ENCODE assay signal across 8 cellular contexts in the genomic region with DNA sequence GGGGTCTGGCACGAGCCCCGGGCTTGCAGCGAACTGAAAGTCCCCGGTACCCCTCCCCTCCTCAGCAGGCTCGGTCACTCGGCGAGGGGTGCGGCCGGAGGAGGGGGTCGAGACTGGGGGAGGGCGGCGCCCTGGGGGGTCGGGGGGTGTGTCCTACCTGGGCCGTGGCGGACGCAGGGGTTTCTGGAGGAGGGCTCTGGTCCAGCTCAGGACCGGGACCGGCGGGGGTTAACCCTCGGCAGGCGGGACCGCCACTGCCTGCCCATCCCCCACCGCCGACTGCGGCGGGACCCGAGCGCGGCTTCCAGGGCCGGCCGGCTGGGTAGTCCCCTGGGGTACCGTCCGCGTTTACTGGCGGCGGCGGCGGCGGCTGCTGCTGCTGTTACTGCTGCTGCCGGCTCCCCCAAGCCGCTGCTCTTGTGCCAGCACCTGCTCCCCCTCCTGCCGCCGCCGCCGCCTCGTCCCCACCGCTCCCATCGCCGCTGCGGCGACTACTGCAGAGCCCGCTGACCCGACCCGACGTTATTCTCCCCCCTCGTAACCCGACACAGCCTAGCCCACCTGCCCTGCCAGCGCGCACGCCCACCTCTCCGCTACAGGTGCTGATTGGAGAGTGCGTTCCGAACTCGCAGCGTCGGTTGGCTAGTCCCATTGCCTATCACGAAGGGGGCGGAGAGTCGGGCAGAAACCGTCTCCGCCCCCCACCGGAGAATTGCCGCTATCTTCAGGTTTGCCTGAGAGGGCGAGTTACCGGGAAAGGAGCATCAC. TPM values are rescaled to one million over a fixed set of nuclear protein-coding genes. Genes with fewer than 3 reads are reported as not detected.
DNase-seq lines count a peak whose midpoint lies in the region; ATAC-seq and TF ChIP-seq lines count a peak whose summit lies in the region.

A gene (minus strand): TSS at position 498 of the 768 bp plus-strand sequence. CDS start 42,161 bp downstream, outside the sequence.

- H3K36me3 ChIP-seq in muscle layer of colon (ENCODE audit: insufficient read depth, low read length), result no peaks in the 10 kb centered on the region

- peak within 1 kb of the TSS; percentile 89 to 90 for H3K4me3 ChIP-seq in muscle layer of colon (ENCODE audit: low read depth in 1 of 2, low read length in 2 of 2)

- ATAC-seq in GM21717 (IDR thresholded peaks at IDR 0.05; ENCODE audit: unreplicated experiment) (peak; percentile 82), esophagus mucosa (peak; percentile 99)
- peak; percentile 95 to 97 for ATAC-seq in activated T-cell treated with anti-CD3 and anti-CD28 coated beads, Interleukin-2, amount 50 U/mL, for 4 hours

- H3K9ac ChIP-seq in muscle layer of colon (ENCODE audit: low read length), result peak within 1 kb of the TSS; percentile 87

- in situ Hi-C loops in KBM-7 (cut with MboI; ENCODE audit: low pct_unique_long_range_greater_than_20kb, low sequenced_read_pairs), result loop anchor here (25.0 kb wide), 1 partner anchor 183 kb away; a partner anchor contains a TSS

- peaks cover 34% of the 10 kb centered on the region for H3K4me1 Mint-ChIP-seq in activated T-cell treated with anti-CD3 and anti-CD28 coated beads, Interleukin-2, amount 50 U/mL, for 4 hours (ENCODE audit: low read depth)

- no peaks in the 10 kb centered on the region for H3K9me3 ChIP-seq in muscle layer of colon (ENCODE audit: low read length)

- H3K27ac ChIP-seq in muscle layer of colon (ENCODE audit: low read depth, low read length), result peak within 1 kb of the TSS; percentile 90

- H3K4me3 Mint-ChIP-seq in activated T-cell treated with anti-CD3 and anti-CD28 coated beads, Interleukin-2, amount 50 U/mL, for 4 hours, result peak within 1 kb of the TSS; percentile 94

- no peaks in the 10 kb centered on the region for H3K9me3 Mint-ChIP-seq in activated T-cell treated with anti-CD3 and anti-CD28 coated beads, Interleukin-2, amount 50 U/mL, for 4 hours

- H3K36me3 Mint-ChIP-seq in activated T-cell treated with anti-CD3 and anti-CD28 coated beads, Interleukin-2, amount 50 U/mL, for 4 hours (ENCODE audit: insufficient read depth), result no peaks in the 10 kb centered on the region

- no peaks in the 10 kb centered on the region for H3K27me3 ChIP-seq in muscle layer of colon (ENCODE audit: control insufficient read depth in 1 of 2, insufficient read depth in 2 of 2, low read length in 2 of 2)

- peak; percentile 83 for DNase-seq in DMS153 treated with DMSO at 0.1 percent for 48 hours (lab: John Stamatoyannopoulos, UW; ENCODE audit: unreplicated experiment)
- DNase-seq in KBM-7, result peak; percentile 100
- peak; percentile 97 for DNase-seq in activated T-cell treated with anti-CD3 and anti-CD28 coated beads, Interleukin-2, amount 50 U/mL, for 4 hours
- DNase-seq in stimulated activated CD8-positive, alpha-beta memory T cell treated with anti-CD3 and anti-CD28 coated beads, Interleukin-7, amount 100 ng/mL, for 24 hours (ENCODE audit: low read depth), result peak; percentile 93

- peaks cover 8% of the 10 kb centered on the region for H3K4me1 ChIP-seq in muscle layer of colon (ENCODE audit: insufficient read depth, low read length)

- no peaks in the 10 kb centered on the region for H3K27me3 Mint-ChIP-seq in activated T-cell treated with anti-CD3 and anti-CD28 coated beads, Interleukin-2, amount 50 U/mL, for 4 hours (ENCODE audit: low read depth)

TF ChIP-seq in PFSK-1, 5 proteins besides CTCF, POLR2A, EP300 and RAD21:
- TF ChIP-seq SIN3A (IDR thresholded peaks at IDR 0.05; ENCODE audit: borderline replicate concordance, insufficient read depth, low read length) (no peak), FOXP2 (optimal IDR thresholded peaks at IDR 0.05; ENCODE audit: borderline replicate concordance, extremely low read depth, extremely low read length, insufficient read depth) (peak; percentile 92), TAF1 (IDR thresholded peaks at IDR 0.05; ENCODE audit: borderline replicate concordance, insufficient read depth, low read length) (no peak), POLR2AphosphoS5 (IDR thresholded peaks at IDR 0.05; ENCODE audit: low read depth, low read length) (peak; percentile 62)
- TF ChIP-seq, protein P1, sequence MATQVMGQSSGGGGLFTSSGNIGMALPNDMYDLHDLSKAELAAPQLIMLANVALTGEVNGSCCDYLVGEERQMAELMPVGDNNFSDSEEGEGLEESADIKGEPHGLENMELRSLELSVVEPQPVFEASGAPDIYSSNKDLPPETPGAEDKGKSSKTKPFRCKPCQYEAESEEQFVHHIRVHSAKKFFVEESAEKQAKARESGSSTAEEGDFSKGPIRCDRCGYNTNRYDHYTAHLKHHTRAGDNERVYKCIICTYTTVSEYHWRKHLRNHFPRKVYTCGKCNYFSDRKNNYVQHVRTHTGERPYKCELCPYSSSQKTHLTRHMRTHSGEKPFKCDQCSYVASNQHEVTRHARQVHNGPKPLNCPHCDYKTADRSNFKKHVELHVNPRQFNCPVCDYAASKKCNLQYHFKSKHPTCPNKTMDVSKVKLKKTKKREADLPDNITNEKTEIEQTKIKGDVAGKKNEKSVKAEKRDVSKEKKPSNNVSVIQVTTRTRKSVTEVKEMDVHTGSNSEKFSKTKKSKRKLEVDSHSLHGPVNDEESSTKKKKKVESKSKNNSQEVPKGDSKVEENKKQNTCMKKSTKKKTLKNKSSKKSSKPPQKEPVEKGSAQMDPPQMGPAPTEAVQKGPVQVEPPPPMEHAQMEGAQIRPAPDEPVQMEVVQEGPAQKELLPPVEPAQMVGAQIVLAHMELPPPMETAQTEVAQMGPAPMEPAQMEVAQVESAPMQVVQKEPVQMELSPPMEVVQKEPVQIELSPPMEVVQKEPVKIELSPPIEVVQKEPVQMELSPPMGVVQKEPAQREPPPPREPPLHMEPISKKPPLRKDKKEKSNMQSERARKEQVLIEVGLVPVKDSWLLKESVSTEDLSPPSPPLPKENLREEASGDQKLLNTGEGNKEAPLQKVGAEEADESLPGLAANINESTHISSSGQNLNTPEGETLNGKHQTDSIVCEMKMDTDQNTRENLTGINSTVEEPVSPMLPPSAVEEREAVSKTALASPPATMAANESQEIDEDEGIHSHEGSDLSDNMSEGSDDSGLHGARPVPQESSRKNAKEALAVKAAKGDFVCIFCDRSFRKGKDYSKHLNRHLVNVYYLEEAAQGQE (IDR thresholded peaks at IDR 0.05; ENCODE audit: insufficient read depth in 1 of 2, low read depth in 2 of 2, low read length in 2 of 2), result no peak

RNA-seq across cellular contexts. Expression of the gene that starts here (rescaled TPM):
- polyA plus RNA-seq in PFSK-1 (2012; ENCODE audit: insufficient read length, low read depth), result 5.4 TPM
- total RNA-seq in activated T-cell treated with anti-CD3 and anti-CD28 coated beads, Interleukin-2, amount 50 U/mL, for 4 hours, result 1 to 10 TPM; 5.9 to 7.7 (median 7.1) TPM
- total RNA-seq in esophagus mucosa, result 5.4 TPM

Comparison
In these comparisons a context has a peak if more than half of its experiments do, and no peak if none do; other contexts are left out.
1. Peak in every context shown above with its lines: DNase-seq, ATAC-seq, H3K4me3 ChIP-seq and H3K27ac ChIP-seq.